Comparison of ENCODE assay signal across 8 cellular contexts in the genomic region with DNA sequence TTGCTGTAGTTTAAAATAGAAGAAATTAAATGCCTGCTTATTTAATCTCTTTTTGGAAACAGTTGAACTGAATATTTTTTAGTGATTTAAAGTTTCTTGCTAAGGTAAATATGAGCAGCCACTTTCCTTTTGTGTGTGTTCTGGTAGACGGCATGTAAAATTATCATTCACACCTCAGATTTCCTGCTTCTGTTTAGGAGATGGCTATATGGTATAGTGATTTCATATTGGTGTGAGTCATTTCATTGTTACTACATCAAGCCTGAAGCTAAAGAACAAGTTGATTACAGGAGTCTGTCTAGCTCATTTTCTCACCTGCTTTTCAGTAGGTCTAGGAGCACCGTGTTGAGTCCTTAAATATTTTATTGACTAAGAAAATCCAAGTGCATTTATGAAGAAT. TPM values are rescaled to one million over a fixed set of nuclear protein-coding genes. Genes with fewer than 3 reads are reported as not detected.
DNase-seq lines count a peak whose midpoint lies in the region; FAIRE-seq lines count a peak whose summit lies in the region.

No MANE protein-coding gene starts in this region.

- H3K9me3 ChIP-seq in endocrine pancreas (ENCODE audit: control insufficient read depth, low read length) = no peaks in the 10 kb centered on the region

- H3K36me3 ChIP-seq in endocrine pancreas (ENCODE audit: control insufficient read depth, insufficient read depth, low read length) = no peaks in the 10 kb centered on the region

- H3K4me1 ChIP-seq in endocrine pancreas (ENCODE audit: control insufficient read depth, insufficient read depth, low read length) = peaks cover 6% of the 10 kb centered on the region

- CTCF ChIA-PET in activated CD4-positive, alpha-beta T cell treated with anti-CD3 and anti-CD28 coated beads, Interleukin-2, amount 10 ng/mL, durations not matched to agents 7 days and 5 days (lab: Charles Lee) = interaction anchor here (0.9 kb wide), 1 partner anchor 16 kb away, joined by 4 read pairs; no protein-coding TSS in a partner anchor

- H3K27ac Mint-ChIP-seq in activated CD4-positive, alpha-beta T cell treated with anti-CD3 and anti-CD28 coated beads, Interleukin-2, amount 10 ng/mL, durations not matched to agents 7 days and 5 days = peak overlapping the region; percentile 14
- peak overlapping the region; percentile 61 for H3K27ac Mint-ChIP-seq in stimulated activated naive CD8-positive, alpha-beta T cell treated with anti-CD3 and anti-CD28 coated beads, Interleukin-15, Interleukin-2, amounts not matched to agents 100 ng/mL and 50 ng/mL, for 24 hours

- no peak for FAIRE-seq in frontal cortex (lab: Jason Lieb, UNC)

- peaks cover 46% of the 10 kb centered on the region for H3K4me1 Mint-ChIP-seq in activated CD4-positive, alpha-beta T cell treated with anti-CD3 and anti-CD28 coated beads, Interleukin-2, amount 10 ng/mL, durations not matched to agents 7 days and 5 days
- peaks cover 57% of the 10 kb centered on the region for H3K4me1 Mint-ChIP-seq in stimulated activated naive CD8-positive, alpha-beta T cell treated with anti-CD3 and anti-CD28 coated beads, Interleukin-15, Interleukin-2, amounts not matched to agents 100 ng/mL and 50 ng/mL, for 24 hours (ENCODE audit: low read depth)

- H3K9me3 Mint-ChIP-seq in activated CD4-positive, alpha-beta T cell treated with anti-CD3 and anti-CD28 coated beads, Interleukin-2, amount 10 ng/mL, durations not matched to agents 7 days and 5 days = no peaks in the 10 kb centered on the region
- H3K9me3 Mint-ChIP-seq in stimulated activated naive CD8-positive, alpha-beta T cell treated with anti-CD3 and anti-CD28 coated beads, Interleukin-15, Interleukin-2, amounts not matched to agents 100 ng/mL and 50 ng/mL, for 24 hours = no peaks in the 10 kb centered on the region

- DNase-seq in activated CD4-positive, alpha-beta T cell treated with anti-CD3 and anti-CD28 coated beads, Interleukin-2, amount 10 ng/mL, durations not matched to agents 7 days and 5 days = peak; percentile 8
- no peak for DNase-seq in activated CD4-positive, alpha-beta T cell treated with anti-CD3 and anti-CD28 coated beads for 4 hours
- DNase-seq in NOMO-1 treated with dmso at 0.1 percent for 144 hours (lab: John Stamatoyannopoulos, UW; ENCODE audit: unreplicated experiment) (peak; percentile 23), GF-D8 (lab: John Stamatoyannopoulos, UW) (no peak), SK-N-DZ (ENCODE audit: low spot score) (no peak), frontal cortex (ENCODE audit: low spot score in 2 of 2) (no peak)

- H3K27me3 Mint-ChIP-seq in activated CD4-positive, alpha-beta T cell treated with anti-CD3 and anti-CD28 coated beads, Interleukin-2, amount 10 ng/mL, durations not matched to agents 7 days and 5 days = no peaks in the 10 kb centered on the region
- no peaks in the 10 kb centered on the region for H3K27me3 Mint-ChIP-seq in stimulated activated naive CD8-positive, alpha-beta T cell treated with anti-CD3 and anti-CD28 coated beads, Interleukin-15, Interleukin-2, amounts not matched to agents 100 ng/mL and 50 ng/mL, for 24 hours

- POLR2A ChIA-PET in activated CD4-positive, alpha-beta T cell treated with anti-CD3 and anti-CD28 coated beads, Interleukin-2, amount 10 ng/mL, durations not matched to agents 7 days and 5 days (lab: Charles Lee) = interaction anchor here (0.6 kb wide), 1 partner anchor 23 kb away, joined by 3 read pairs; no protein-coding TSS in a partner anchor

- H3K27me3 ChIP-seq in endocrine pancreas (ENCODE audit: control insufficient read depth, insufficient read depth, low read length) = no peaks in the 10 kb centered on the region

- H3K36me3 Mint-ChIP-seq in activated CD4-positive, alpha-beta T cell treated with anti-CD3 and anti-CD28 coated beads, Interleukin-2, amount 10 ng/mL, durations not matched to agents 7 days and 5 days (ENCODE audit: low read depth) = peaks cover 9% of the 10 kb centered on the region
- H3K36me3 Mint-ChIP-seq in stimulated activated naive CD8-positive, alpha-beta T cell treated with anti-CD3 and anti-CD28 coated beads, Interleukin-15, Interleukin-2, amounts not matched to agents 100 ng/mL and 50 ng/mL, for 24 hours (ENCODE audit: low read depth) = peaks cover 8% of the 10 kb centered on the region

- H3K4me3 ChIP-seq in endocrine pancreas (ENCODE audit: control insufficient read depth, insufficient read depth, low read length) = peak overlapping the region; percentile 45

- H3K9ac ChIP-seq in endocrine pancreas (ENCODE audit: control insufficient read depth, insufficient read depth, low read length) = no peak overlapping the region

- peak overlapping the region; percentile 51 for H3K4me3 Mint-ChIP-seq in activated CD4-positive, alpha-beta T cell treated with anti-CD3 and anti-CD28 coated beads, Interleukin-2, amount 10 ng/mL, durations not matched to agents 7 days and 5 days
- H3K4me3 Mint-ChIP-seq in stimulated activated naive CD8-positive, alpha-beta T cell treated with anti-CD3 and anti-CD28 coated beads, Interleukin-15, Interleukin-2, amounts not matched to agents 100 ng/mL and 50 ng/mL, for 24 hours = peak overlapping the region; percentile 72

RNA-seq across cellular contexts. Expression of a gene that starts 2.2 kb away (rescaled TPM):
- 10 to 100 TPM; 54.0 to 58.0 TPM for total RNA-seq in activated CD4-positive, alpha-beta T cell treated with anti-CD3 and anti-CD28 coated beads, Interleukin-2, amount 10 ng/mL, durations not matched to agents 7 days and 5 days
- polyA plus RNA-seq in SK-N-DZ (2014; cell fraction: cytosol; rRNA removed) = 23.5 and 25.5 TPM in 2 replicates
- 33.4 and 53.4 TPM in 2 replicates for polyA plus RNA-seq in SK-N-DZ (2014; cell fraction: nucleus; rRNA removed)
- total RNA-seq in frontal cortex = 71.7 TPM

RNA-seq across cellular contexts. Expression of a gene that starts 43.6 kb away (rescaled TPM):
- 10 to 100 TPM; 35.7 to 38.8 TPM for total RNA-seq in activated CD4-positive, alpha-beta T cell treated with anti-CD3 and anti-CD28 coated beads, Interleukin-2, amount 10 ng/mL, durations not matched to agents 7 days and 5 days
- polyA plus RNA-seq in SK-N-DZ (2014; cell fraction: cytosol; rRNA removed) = 37.3 and 42.3 TPM in 2 replicates
- polyA plus RNA-seq in SK-N-DZ (2014; cell fraction: nucleus; rRNA removed) = 27.8 and 37.0 TPM in 2 replicates
- 61.1 TPM for total RNA-seq in frontal cortex

RNA-seq across cellular contexts. Expression of a gene that starts 56.5 kb away (rescaled TPM):
- 10 to 100 TPM; 43.3 to 44.5 TPM for total RNA-seq in activated CD4-positive, alpha-beta T cell treated with anti-CD3 and anti-CD28 coated beads, Interleukin-2, amount 10 ng/mL, durations not matched to agents 7 days and 5 days
- 11.3 and 12.7 TPM in 2 replicates for polyA plus RNA-seq in SK-N-DZ (2014; cell fraction: cytosol; rRNA removed)
- polyA plus RNA-seq in SK-N-DZ (2014; cell fraction: nucleus; rRNA removed) = 14.2 and 22.1 TPM in 2 replicates
- 27.3 TPM for total RNA-seq in frontal cortex

Comparison
In these comparisons a context has a peak if more than half of its experiments do, and no peak if none do; other contexts are left out.
1. DNase-seq: peak in activated CD4-positive, alpha-beta T cell treated with anti-CD3 and anti-CD28 coated beads, Interleukin-2, amount 10 ng/mL, durations not matched to agents 7 days and 5 days (single experiment) and NOMO-1 treated with dmso at 0.1 percent for 144 hours (single experiment); none in activated CD4-positive, alpha-beta T cell treated with anti-CD3 and anti-CD28 coated beads for 4 hours (0 of 2), GF-D8 (single experiment), SK-N-DZ (single experiment) and frontal cortex (0 of 2).